In genomic region chr7:78248867-78249266, GRCh38 we compare ENCODE assay signal across 1 cellular context.
TF ChIP-seq lines count a peak whose summit lies in the region.

No MANE protein-coding gene starts in this region.

TF ChIP-seq in HepG2, 621 proteins besides CTCF, POLR2A, EP300 and RAD21 (continued from another document):
- TF ChIP-seq BCLAF1 (IDR thresholded peaks at IDR 0.05): no peak
